7 cellular contexts compared by ENCODE assay signal in genomic region chr12:115519359-115519758, GRCh38.
"Had no signal": no experiment of that assay in that cellular context is flagged by ENCODE, and none has a peak within 500 bp of the region (broad histone marks: within the 10 kb centered on the region; RNA-seq: fewer than 3 reads in every experiment).

No MANE protein-coding gene starts in this region.

- H3K27ac ChIP-seq: GM23248, HL-60 had no signal

- H3K36me3 ChIP-seq: HAP-1 had no signal

- H3K9me3 ChIP-seq: HAP-1 had no signal

- H3K4me1 ChIP-seq: HAP-1 had no signal

- DNase-seq: GM23248, H7, HFFc6, KBM-7 had no signal

- H3K9ac ChIP-seq: GM23248 had no signal

- FAIRE-seq: HepG2 had no signal

- H2AFZ ChIP-seq: GM23248 had no signal

- H3K4me3 ChIP-seq: GM23248, HAP-1 had no signal
